8 cellular contexts compared by ENCODE assay signal in genomic region chr3:129602730-129603560, GRCh38. TPM values are rescaled to one million over a fixed set of nuclear protein-coding genes. Genes with fewer than 3 reads are reported as not detected.
A peak's percentile ranks its signal among the peaks of the same experiment; 100 is the strongest.
DNase-seq lines count a peak whose midpoint lies in the region; ATAC-seq, FAIRE-seq and TF ChIP-seq lines count a peak whose summit lies in the region.

No MANE protein-coding gene starts in this region.

- FAIRE-seq in kidney (lab: Jason Lieb, UNC), result no peak

- H3K4me3 ChIP-seq in kidney (ENCODE audit: low read length in 2 of 2), result peak overlapping the region; percentile 50 to 79
- peak overlapping the region; percentile 77 for H3K4me3 ChIP-seq in suprapubic skin

- TF ChIP-seq POLR2A in suprapubic skin (IDR thresholded peaks at IDR 0.05), result no peak

- intact Hi-C loops in kidney (cut with DNase I), result no loop called here

- H3K4me3 Mint-ChIP-seq in brain, result peak overlapping the region; percentile 78 to 97 (median 93)

- no peaks in the 10 kb centered on the region for H3K36me3 ChIP-seq in kidney (ENCODE audit: control insufficient read depth in 1 of 2, insufficient read depth in 2 of 2, low read length in 2 of 2)
- H3K36me3 ChIP-seq in suprapubic skin, result no peaks in the 10 kb centered on the region

- peaks cover 3% of the 10 kb centered on the region for H3K27me3 ChIP-seq in suprapubic skin

- TF ChIP-seq EP300 in suprapubic skin (IDR thresholded peaks at IDR 0.05), result no peak

- H3K9me3 Mint-ChIP-seq in brain, result peaks cover 0 to 5% (median 0%) of the 10 kb centered on the region in 5 experiments

- H3K27me3 Mint-ChIP-seq in brain, result peaks cover 24% of the 10 kb centered on the region

- 73% methylated on average over 4 of the region's 15 CpGs for WGBS in suprapubic skin

- H3K9ac ChIP-seq in kidney (ENCODE audit: low read length in 2 of 2), result peak overlapping the region in 1 of 2 donors; percentile 71

- DNase-seq in HCEC 1CT (peak; percentile 75), kidney (peak; percentile 94), suprapubic skin (ENCODE audit: low spot score in 2 of 2) (peak; percentile 89 to 93), NCI-H2081 treated with DMSO at 0.1 percent for 48 hours (lab: John Stamatoyannopoulos, UW) (no peak)
- no peak for DNase-seq in activated CD8-positive, alpha-beta memory T cell treated with anti-CD3 and anti-CD28 coated beads, Interleukin-2, amount 50 U/mL, for 4 hours

- no peak for ATAC-seq in HG02840 (IDR thresholded peaks at IDR 0.05; ENCODE audit: low FRiP score, unreplicated experiment)
- no peak for ATAC-seq in HG02623 (IDR thresholded peaks at IDR 0.05; ENCODE audit: unreplicated experiment)

- peak overlapping the region in 3 of 5 experiments; percentile 27 to 96 (median 38) for H3K27ac Mint-ChIP-seq in brain

- H3K27ac ChIP-seq in kidney (ENCODE audit: low read depth in 2 of 2, low read length in 2 of 2) (peak overlapping the region; percentile 61 to 81), suprapubic skin (peak overlapping the region; percentile 89)

- peaks cover 12 to 52% of the 10 kb centered on the region in 2 donors for H3K4me1 ChIP-seq in kidney (ENCODE audit: control insufficient read depth in 1 of 2, insufficient read depth in 1 of 2, low read depth in 1 of 2, low read length in 2 of 2)
- peaks cover 90% of the 10 kb centered on the region for H3K4me1 ChIP-seq in suprapubic skin

- H3K36me3 Mint-ChIP-seq in brain, result no peaks in the 10 kb centered on the region

- peaks cover 72% of the 10 kb centered on the region for H3K4me1 Mint-ChIP-seq in brain

- TF ChIP-seq CTCF in brain (conservative IDR thresholded peaks at IDR 0.05) (no peak), kidney (IDR thresholded peaks at IDR 0.05; ENCODE audit: borderline replicate concordance, extremely low read depth, insufficient read depth) (no peak), suprapubic skin (IDR thresholded peaks at IDR 0.05) (no peak)

- no peaks in the 10 kb centered on the region for H3K9me3 ChIP-seq in kidney (ENCODE audit: control insufficient read depth in 1 of 2, low read length in 2 of 2)
- H3K9me3 ChIP-seq in suprapubic skin, result no peaks in the 10 kb centered on the region

RNA-seq across cellular contexts. Expression of gene PLXND1, which starts 3.5 kb away (rescaled TPM):
- polyA plus RNA-seq in brain (ENCODE audit: insufficient read depth, low read depth, low replicate concordance) (151 TPM), kidney (ENCODE audit: insufficient read depth, low read depth, low replicate concordance) (67.0 TPM)
- total RNA-seq in kidney (152 TPM), suprapubic skin (10 to 100 TPM; 19.0 to 51.0 (median 30.8) TPM)

RNA-seq across cellular contexts. Expression of gene H1-8, which starts 60.0 kb away (rescaled TPM):
- polyA plus RNA-seq in brain (ENCODE audit: insufficient read depth, low read depth, low replicate concordance), result not detected
- total RNA-seq in kidney, result not detected
- not detected for polyA plus RNA-seq in kidney (ENCODE audit: insufficient read depth, low read depth, low replicate concordance)
- total RNA-seq in suprapubic skin, result not detected

Comparison
In these comparisons a context has a peak if more than half of its experiments do, and no peak if none do; other contexts are left out.
1. DNase-seq: peak in HCEC 1CT (single experiment), kidney (single experiment) and suprapubic skin (2 of 2); none in activated CD8-positive, alpha-beta memory T cell treated with anti-CD3 and anti-CD28 coated beads, Interleukin-2, amount 50 U/mL, for 4 hours (single experiment) and NCI-H2081 treated with DMSO at 0.1 percent for 48 hours (single experiment).